ENCODE assay signal across 1 cellular context in the genomic region with DNA sequence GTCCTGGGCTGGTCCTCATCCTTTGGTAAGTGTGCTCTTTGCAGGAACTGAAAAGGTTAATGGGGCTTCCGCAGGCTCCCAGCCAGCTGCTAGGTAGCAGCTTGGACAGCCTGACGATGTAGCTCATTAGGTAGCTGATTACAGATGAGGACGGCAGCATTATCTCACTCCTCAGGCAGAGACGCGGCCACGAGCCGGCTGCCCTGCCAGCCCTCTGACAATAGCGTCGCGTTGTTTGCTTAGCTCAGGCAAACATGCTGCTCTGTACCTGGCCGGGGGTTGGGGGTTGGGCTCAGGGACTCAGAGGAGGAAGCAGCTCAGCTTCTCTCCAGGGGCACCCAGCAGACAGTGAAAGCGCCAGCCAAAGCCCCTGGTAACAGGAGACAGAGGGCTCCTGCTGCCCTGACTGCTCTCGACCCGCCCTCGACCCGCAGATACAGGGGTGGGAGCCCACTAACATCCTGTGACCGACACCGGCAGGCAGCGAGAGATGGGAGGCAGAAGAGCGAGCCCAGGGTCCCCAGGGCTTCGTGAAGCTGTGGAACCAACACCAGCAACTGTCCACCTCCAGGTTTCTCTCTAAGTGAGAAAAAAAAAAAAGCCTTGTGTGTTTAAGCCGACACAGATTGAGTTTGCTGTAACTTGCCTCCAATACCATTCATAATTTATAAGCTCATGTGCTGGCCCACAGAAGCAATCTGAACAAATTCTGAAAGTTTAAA.
TF ChIP-seq lines count a peak whose summit lies in the region.

No MANE protein-coding gene starts in this region.

TF ChIP-seq in HepG2, 621 proteins besides CTCF, POLR2A, EP300 and RAD21 (continued from another document):
- TF ChIP-seq ZNF512B (CRISPR knock-in tag; IDR thresholded peaks at IDR 0.05; ENCODE audit: borderline replicate concordance), result no peak
- TF ChIP-seq, protein P1, sequence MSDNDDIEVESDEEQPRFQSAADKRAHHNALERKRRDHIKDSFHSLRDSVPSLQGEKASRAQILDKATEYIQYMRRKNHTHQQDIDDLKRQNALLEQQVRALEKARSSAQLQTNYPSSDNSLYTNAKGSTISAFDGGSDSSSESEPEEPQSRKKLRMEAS (IDR thresholded peaks at IDR 0.05), result peak; percentile 83
- TF ChIP-seq NRL (CRISPR knock-in tag; IDR thresholded peaks at IDR 0.05; ENCODE audit: borderline replicate concordance), result 0 out of 2 replicates have a peak, but pooled peaks have one; percentile 46
- peak; percentile 68; the same call in 1 of the 2 replicates for TF ChIP-seq ZNF274 (CRISPR knock-in tag; IDR thresholded peaks at IDR 0.05)
- TF ChIP-seq HNRNPL (IDR thresholded peaks at IDR 0.05; ENCODE audit: low read depth, low read length), result peak; percentile 89
- TF ChIP-seq FOXK1 (CRISPR knock-in tag; IDR thresholded peaks at IDR 0.05; ENCODE audit: borderline replicate concordance, low read depth), result peak; percentile 60; the same call in 1 of the 2 replicates
- TF ChIP-seq ZNF281 (CRISPR knock-in tag; IDR thresholded peaks at IDR 0.05; ENCODE audit: borderline replicate concordance), result peak; percentile 96
- peak; percentile 51 for TF ChIP-seq PRPF4 (IDR thresholded peaks at IDR 0.05; ENCODE audit: low read depth, low read length, poor library complexity, severe bottlenecking)
- TF ChIP-seq, protein P2, sequence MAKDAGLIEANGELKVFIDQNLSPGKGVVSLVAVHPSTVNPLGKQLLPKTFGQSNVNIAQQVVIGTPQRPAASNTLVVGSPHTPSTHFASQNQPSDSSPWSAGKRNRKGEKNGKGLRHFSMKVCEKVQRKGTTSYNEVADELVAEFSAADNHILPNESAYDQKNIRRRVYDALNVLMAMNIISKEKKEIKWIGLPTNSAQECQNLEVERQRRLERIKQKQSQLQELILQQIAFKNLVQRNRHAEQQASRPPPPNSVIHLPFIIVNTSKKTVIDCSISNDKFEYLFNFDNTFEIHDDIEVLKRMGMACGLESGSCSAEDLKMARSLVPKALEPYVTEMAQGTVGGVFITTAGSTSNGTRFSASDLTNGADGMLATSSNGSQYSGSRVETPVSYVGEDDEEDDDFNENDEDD (CRISPR knock-in tag; IDR thresholded peaks at IDR 0.05; ENCODE audit: borderline replicate concordance), result peak; percentile 60; the same call in 1 of the 2 replicates
- TF ChIP-seq FOSL2 (CRISPR knock-in tag; IDR thresholded peaks at IDR 0.05), result peak; percentile 39; the same call in 1 of the 2 replicates
- TF ChIP-seq, protein P3, sequence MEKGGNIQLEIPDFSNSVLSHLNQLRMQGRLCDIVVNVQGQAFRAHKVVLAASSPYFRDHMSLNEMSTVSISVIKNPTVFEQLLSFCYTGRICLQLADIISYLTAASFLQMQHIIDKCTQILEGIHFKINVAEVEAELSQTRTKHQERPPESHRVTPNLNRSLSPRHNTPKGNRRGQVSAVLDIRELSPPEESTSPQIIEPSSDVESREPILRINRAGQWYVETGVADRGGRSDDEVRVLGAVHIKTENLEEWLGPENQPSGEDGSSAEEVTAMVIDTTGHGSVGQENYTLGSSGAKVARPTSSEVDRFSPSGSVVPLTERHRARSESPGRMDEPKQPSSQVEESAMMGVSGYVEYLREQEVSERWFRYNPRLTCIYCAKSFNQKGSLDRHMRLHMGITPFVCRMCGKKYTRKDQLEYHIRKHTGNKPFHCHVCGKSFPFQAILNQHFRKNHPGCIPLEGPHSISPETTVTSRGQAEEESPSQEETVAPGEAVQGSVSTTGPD (CRISPR knock-in tag; IDR thresholded peaks at IDR 0.05), result peak; percentile 83; the same call in 1 of the 2 replicates
- peak; percentile 67; the same call in 1 of the 2 replicates for TF ChIP-seq ZNF547 (CRISPR knock-in tag; IDR thresholded peaks at IDR 0.05)
- TF ChIP-seq ZNF883 (CRISPR knock-in tag; IDR thresholded peaks at IDR 0.05; ENCODE audit: not compliant biosample characterization), result peak; percentile 64
- TF ChIP-seq, protein P4, sequence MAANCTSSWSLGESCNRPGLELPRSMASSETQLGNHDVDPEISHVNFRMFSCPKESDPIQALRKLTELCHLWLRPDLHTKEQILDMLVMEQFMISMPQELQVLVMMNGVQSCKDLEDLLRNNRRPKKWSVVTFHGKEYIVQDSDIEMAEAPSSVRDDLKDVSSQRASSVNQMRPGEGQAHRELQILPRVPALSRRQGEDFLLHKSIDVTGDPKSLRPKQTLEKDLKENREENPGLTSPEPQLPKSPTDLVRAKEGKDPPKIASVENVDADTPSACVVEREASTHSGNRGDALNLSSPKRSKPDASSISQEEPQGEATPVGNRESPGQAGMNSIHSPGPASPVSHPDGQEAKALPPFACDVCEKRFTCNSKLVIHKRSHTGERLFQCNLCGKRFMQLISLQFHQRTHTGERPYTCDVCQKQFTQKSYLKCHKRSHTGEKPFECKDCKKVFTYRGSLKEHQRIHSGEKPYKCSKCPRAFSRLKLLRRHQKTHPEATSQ (CRISPR knock-in tag; IDR thresholded peaks at IDR 0.05; ENCODE audit: borderline replicate concordance), result 0 out of 2 replicates have a peak, but pooled peaks have one; percentile 41
- TF ChIP-seq ZNF678 (CRISPR knock-in tag; IDR thresholded peaks at IDR 0.05), result no peak
- peak; percentile 87 for TF ChIP-seq FOXP4 (CRISPR knock-in tag; IDR thresholded peaks at IDR 0.05)
- TF ChIP-seq PHF21A (CRISPR knock-in tag; IDR thresholded peaks at IDR 0.05), result peak; percentile 88
- TF ChIP-seq ZNF607 (CRISPR knock-in tag; IDR thresholded peaks at IDR 0.05; ENCODE audit: borderline replicate concordance), result 0 out of 2 replicates have a peak, but pooled peaks have one; percentile 52
- no peak for TF ChIP-seq ATF7 (IDR thresholded peaks at IDR 0.05)
- TF ChIP-seq ATF7 (CRISPR knock-in tag; IDR thresholded peaks at IDR 0.05), result no peak
- TF ChIP-seq MTF2 (CRISPR knock-in tag; IDR thresholded peaks at IDR 0.05; ENCODE audit: borderline replicate concordance), result no peak
- no peak for TF ChIP-seq NR1H2 (CRISPR knock-in tag; IDR thresholded peaks at IDR 0.05; ENCODE audit: borderline replicate concordance, low read depth)
- no peak for TF ChIP-seq MED8 (CRISPR knock-in tag; IDR thresholded peaks at IDR 0.05; ENCODE audit: insufficient replicate concordance)
- peak; percentile 63; the same call in 1 of the 2 replicates for TF ChIP-seq ZXDC (CRISPR knock-in tag; IDR thresholded peaks at IDR 0.05)
- no peak for TF ChIP-seq FOXA1 (IDR thresholded peaks at IDR 0.05)
- peak; percentile 94 for TF ChIP-seq FOXA1 (CRISPR knock-in tag; IDR thresholded peaks at IDR 0.05)
- TF ChIP-seq PRDM4 (CRISPR knock-in tag; IDR thresholded peaks at IDR 0.05; ENCODE audit: borderline replicate concordance), result no peak
- TF ChIP-seq ZNF207 (IDR thresholded peaks at IDR 0.05; ENCODE audit: borderline replicate concordance), result no peak
- no peak for TF ChIP-seq THAP11 (CRISPR knock-in tag; IDR thresholded peaks at IDR 0.05)
